In the genomic region with DNA sequence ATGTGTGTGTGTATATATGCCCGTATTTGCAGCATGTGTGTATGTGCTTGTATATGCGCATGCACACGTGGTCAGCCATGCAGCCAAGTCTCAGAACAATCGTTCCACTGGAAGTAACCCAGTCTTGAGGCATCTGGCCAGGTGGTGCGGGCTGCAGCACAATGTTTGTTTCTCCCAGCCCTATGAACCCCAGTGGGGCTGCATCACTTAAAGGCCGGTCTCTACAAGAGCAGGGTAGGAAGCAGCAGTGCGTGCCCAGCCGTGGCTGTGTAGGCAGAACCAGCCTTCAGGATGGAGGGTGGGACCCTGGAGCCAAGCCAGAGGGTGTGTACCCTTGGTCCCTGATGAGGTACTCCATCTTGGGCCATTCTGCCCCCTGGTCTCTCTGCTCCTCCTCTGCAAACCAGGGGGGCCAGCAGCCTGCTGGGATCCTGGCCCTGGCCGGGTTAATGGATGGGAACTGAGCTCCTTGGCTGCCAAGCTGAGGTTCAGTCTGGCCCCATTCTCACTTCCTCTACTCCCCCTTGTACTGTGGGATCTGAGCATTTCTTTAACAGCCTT, we compare ENCODE assay signal across 8 cellular contexts. TPM values are rescaled to one million over a fixed set of nuclear protein-coding genes. Genes with fewer than 3 reads are reported as not detected.
DNase-seq lines count a peak whose midpoint lies in the region; ATAC-seq and TF ChIP-seq lines count a peak whose summit lies in the region.

No MANE protein-coding gene starts in this region.

- peak overlapping the region; percentile 64 for H3K27ac ChIP-seq in psoas muscle

- TF ChIP-seq CTCF in GM12864 (IDR thresholded peaks at IDR 0.05; ENCODE audit: low read depth, low read length, missing control alignments) (no peak), psoas muscle (IDR thresholded peaks at IDR 0.05) (no peak)

- H3K9me3 ChIP-seq in psoas muscle: no peaks in the 10 kb centered on the region

- peaks cover 75% of the 10 kb centered on the region for H3K4me1 ChIP-seq in psoas muscle

- TF ChIP-seq POLR2A in erythroblast (IDR thresholded peaks at IDR 0.05; ENCODE audit: low read length): no peak

- intact Hi-C loops in psoas muscle (cut with DNase I): no loop called here

- H3K27me3 ChIP-seq in psoas muscle (ENCODE audit: insufficient read depth in 3 of 3, low read length in 2 of 3): no peaks in the 10 kb centered on the region

- DNase-seq in GM12864 (ENCODE audit: low read depth) (no peak), NCI-H69 (lab: John Stamatoyannopoulos, UW) (peak; percentile 87), erythroblast (lab: John Stamatoyannopoulos, UW) (peak; percentile 36 to 58), psoas muscle (peak in 1 of 2 donors; percentile 70), NCI-H1048 (lab: John Stamatoyannopoulos, UW) (no peak), A172 (ENCODE audit: low spot score) (no peak), RKO (ENCODE audit: low spot score) (no peak)

- H3K36me3 ChIP-seq in psoas muscle (ENCODE audit: insufficient read depth in 1 of 2, low read depth in 1 of 2): no peaks in the 10 kb centered on the region

- H3K4me3 ChIP-seq in GM12864 (ENCODE audit: low read depth, low read length) (peak overlapping the region; percentile 10), psoas muscle (no peak overlapping the region)

- 23 to 30% (median 24%) methylated on average over 9 of the region's 9 CpGs for WGBS in psoas muscle, 3 donors

- peak; percentile 51 for ATAC-seq in GM21717 (IDR thresholded peaks at IDR 0.05; ENCODE audit: unreplicated experiment)
- ATAC-seq in psoas muscle: peak in 3 of 4 donors; percentile 8 to 16 (median 12)

RNA-seq across cellular contexts. Expression of gene KLF13, which starts 11.8 kb away (rescaled TPM):
- total RNA-seq in psoas muscle: 10 to 100 TPM; 11.9 to 45.6 (median 25.2) TPM
- 10 to 100 TPM; 14.5 to 29.0 (median 20.4) TPM for polyA plus RNA-seq in psoas muscle
- total RNA-seq in A172 (2014; rRNA removed; shearing (Covaris generic)): 19.6 and 27.9 TPM in 2 replicates

Comparison
In these comparisons a context has a peak if more than half of its experiments do, and no peak if none do; other contexts are left out.
1. DNase-seq: peak in NCI-H69 (single experiment) and erythroblast (2 of 2); none in GM12864 (single experiment), NCI-H1048 (single experiment), A172 (single experiment) and RKO (single experiment).